In the genomic region with DNA sequence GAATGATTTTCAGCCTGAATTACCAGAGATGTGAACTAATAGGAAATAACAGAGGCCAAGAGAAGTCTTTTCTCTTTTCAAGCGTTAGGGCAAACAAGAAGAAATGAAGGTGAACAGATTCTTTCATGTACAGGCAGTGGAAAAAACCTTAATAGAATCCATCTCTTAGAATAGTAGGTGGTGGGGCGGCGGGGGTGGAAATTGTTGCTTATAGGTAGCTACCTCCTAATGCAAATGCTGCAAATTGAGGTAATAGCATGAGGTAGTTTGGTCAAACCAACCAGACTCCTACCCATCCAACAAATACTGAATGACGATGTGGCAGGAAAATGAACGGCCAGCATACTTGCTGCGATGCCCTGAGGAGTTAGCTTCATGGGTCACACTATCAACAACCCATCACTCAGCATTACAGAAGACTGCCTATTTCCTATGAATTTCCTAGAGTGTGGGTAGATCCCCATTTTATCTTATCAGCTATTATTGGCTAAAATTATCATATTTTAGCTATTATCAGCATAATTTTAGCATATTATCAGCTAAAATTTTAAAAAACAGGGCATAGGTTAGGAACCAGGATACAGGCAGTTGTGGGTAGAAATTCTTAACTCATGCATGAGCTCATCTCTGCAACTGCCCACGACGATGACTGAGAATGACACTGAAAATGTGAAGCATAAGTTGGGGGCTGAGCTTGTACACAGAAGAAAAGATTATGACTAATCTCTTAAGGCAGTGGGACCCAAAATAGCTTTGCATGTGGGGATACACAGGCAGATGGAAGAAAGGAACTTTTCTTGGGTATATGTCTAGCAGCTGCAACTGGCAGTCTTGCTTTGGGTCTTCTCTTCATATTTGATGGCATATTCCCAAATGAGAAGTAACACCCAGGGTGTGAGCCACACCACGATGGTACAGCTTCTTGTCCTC, we compare ENCODE assay signal across 8 cellular contexts.
DNase-seq lines count a peak whose midpoint lies in the region; ATAC-seq and TF ChIP-seq lines count a peak whose summit lies in the region.

No MANE protein-coding gene starts in this region.

- H2AK5ac ChIP-seq in IMR-90 (ENCODE audit: low read depth, low read length), result peak overlapping the region; percentile 97

- no peaks in the 10 kb centered on the region for H3K79me2 ChIP-seq in Karpas-422 (ENCODE audit: low read length)
- no peaks in the 10 kb centered on the region for H3K79me2 ChIP-seq in OCI-LY7 (ENCODE audit: insufficient read depth, low read depth, low read length)

- no peak overlapping the region; the same call in 1 of the 2 replicates for H3K27ac ChIP-seq in IMR-90 (ENCODE audit: insufficient read depth, low read length)
- H3K27ac ChIP-seq in Karpas-422 (ENCODE audit: low read length), result no peak overlapping the region
- no peak overlapping the region for H3K27ac ChIP-seq in OCI-LY7 (ENCODE audit: low read depth, low read length, poor library complexity, severe bottlenecking)

- peak overlapping the region; percentile 73; the same call in 1 of the 2 replicates for H3K18ac ChIP-seq in IMR-90 (ENCODE audit: low read depth, low read length)

- CTCF ChIA-PET in IMR-90 (lab: Yijun Ruan, JAX), result interaction anchor here (0.9 to 2.2 kb wide), 3 partner anchors 10 to 143 kb away, joined by 3 to 10 read pairs (median 3); no protein-coding TSS in a partner anchor
- CTCF ChIA-PET in OCI-LY7 (lab: Charles Lee; ENCODE audit: unreplicated experiment), result interaction anchor here (0.7 to 1.0 kb wide), 2 partner anchors 14 to 38 kb away, joined by 3 read pairs; no protein-coding TSS in a partner anchor

- WGBS in IMR-90 (ENCODE audit: extremely low coverage in 2 of 2, insufficient read length in 1 of 2), 2 experiments, result 0% methylated on average over 2 of the region's 9 CpGs; no CpG with 5 or more reads in 1 of the 2 experiments

- H3K36me3 ChIP-seq in IMR-90 (ENCODE audit: control insufficient read depth, insufficient read depth, low read length) (peaks cover 42% of the 10 kb centered on the region), Karpas-422 (ENCODE audit: insufficient read depth, low read length) (peaks cover 59% of the 10 kb centered on the region), OCI-LY7 (ENCODE audit: insufficient read depth, low read length) (peaks cover 95% of the 10 kb centered on the region)

- H3K9me2 ChIP-seq in Karpas-422 (replicated peaks; ENCODE audit: insufficient read depth, low read length) (no peaks in the 10 kb centered on the region), OCI-LY7 (ENCODE audit: insufficient read depth, low read length) (no peaks in the 10 kb centered on the region)

- intact Hi-C loops in IMR-90 (cut with micrococcal nuclease), result no loop called here
- intact Hi-C loops in OCI-LY7 (cut with micrococcal nuclease; ENCODE audit: unreplicated experiment), result no loop called here

- TF ChIP-seq RAD21 in IMR-90 (IDR thresholded peaks at IDR 0.05; ENCODE audit: low read length), result no peak

- H2BK5ac ChIP-seq in IMR-90 (ENCODE audit: low read depth, low read length, poor library complexity, severe bottlenecking), result peak overlapping the region; percentile 78

- H3K9me3 ChIP-seq in IMR-90 (ENCODE audit: control insufficient read depth, insufficient read depth, low read length), result no peaks in the 10 kb centered on the region
- no peaks in the 10 kb centered on the region for H3K9me3 ChIP-seq in Karpas-422 (ENCODE audit: low read length)
- no peaks in the 10 kb centered on the region for H3K9me3 ChIP-seq in OCI-LY7 (ENCODE audit: low read length)

- H4K91ac ChIP-seq in IMR-90 (ENCODE audit: insufficient read depth, low read depth, low read length), result 0 out of 2 replicates have a peak overlapping the region, but pooled peaks have one; percentile 47

- no peak for TF ChIP-seq CTCF in IMR-90 (conservative IDR thresholded peaks at IDR 0.05; ENCODE audit: low read depth, low read length)
- no peak for TF ChIP-seq CTCF in fibroblast of villous mesenchyme (IDR thresholded peaks at IDR 0.05; ENCODE audit: insufficient read depth, low read depth, low read length)
- TF ChIP-seq CTCF in OCI-LY7 (conservative IDR thresholded peaks at IDR 0.05; ENCODE audit: low read length), result no peak

- peak overlapping the region; percentile 67; the same call in 1 of the 2 replicates for H4K5ac ChIP-seq in IMR-90 (ENCODE audit: low read depth, low read length)

- peak overlapping the region; percentile 81; the same call in 1 of the 2 replicates for H2BK20ac ChIP-seq in IMR-90 (ENCODE audit: low read depth, low read length)

- peak overlapping the region in 1 of 2 experiments; percentile 58; a peak in 2 of 4 replicates for H4K8ac ChIP-seq in IMR-90 (ENCODE audit: low read depth in 2 of 2, low read length in 2 of 2)

- no peak overlapping the region for H3K23ac ChIP-seq in IMR-90 (ENCODE audit: low read depth, low read length)

- peaks cover 18% of the 10 kb centered on the region for H3K9me1 ChIP-seq in IMR-90 (ENCODE audit: insufficient read depth, low read length)

- POLR2A ChIA-PET in IMR-90 (lab: Charles Lee; ENCODE audit: unreplicated experiment) (interaction anchor here (0.6 kb wide), 1 partner anchor 183 kb away, joined by 10 read pairs; no protein-coding TSS in a partner anchor), OCI-LY7 (lab: Charles Lee) (interaction anchor here (0.7 to 2.4 kb wide), 13 partner anchors 9 to 202 kb away, joined by 3 to 13 read pairs (median 3); no protein-coding TSS in a partner anchor)

- dilution Hi-C loops in IMR-90 (cut with HindIII; ENCODE audit: low sequenced_read_pairs, unreplicated experiment), result no loop called here

- in situ Hi-C loops in IMR-90 (cut with MboI; ENCODE audit: low sequenced_read_pairs), result no loop called here

- H3K4me1 ChIP-seq in IMR-90 (ENCODE audit: control insufficient read depth, insufficient read depth, low read length), result peaks cover 14% of the 10 kb centered on the region
- peaks cover under 1% of the 10 kb centered on the region for H3K4me1 ChIP-seq in Karpas-422 (ENCODE audit: low read length)
- H3K4me1 ChIP-seq in OCI-LY7 (ENCODE audit: insufficient read depth, low read length, poor library complexity, severe bottlenecking), result no peaks in the 10 kb centered on the region

- H4K20me1 ChIP-seq in IMR-90 (ENCODE audit: insufficient read depth, low read length) (no peaks in the 10 kb centered on the region), Karpas-422 (ENCODE audit: insufficient read depth, low read depth, low read length) (no peaks in the 10 kb centered on the region), OCI-LY7 (ENCODE audit: insufficient read depth, low read length) (no peaks in the 10 kb centered on the region)

- H3K4me3 ChIP-seq in IMR-90 (ENCODE audit: insufficient read depth, low read depth, low read length), result no peak overlapping the region
- H3K4me3 ChIP-seq in fibroblast of villous mesenchyme (ENCODE audit: low read depth, low read length), result no peak overlapping the region
- H3K4me3 ChIP-seq in Karpas-422 (ENCODE audit: low read length), result no peak overlapping the region
- H3K4me3 ChIP-seq in OCI-LY7 (ENCODE audit: low read depth, low read length, poor library complexity, severe bottlenecking), result no peak overlapping the region

- H3K79me1 ChIP-seq in IMR-90 (ENCODE audit: low read depth in 1 of 2, low read length in 2 of 2), result peaks cover 0 to 34% of the 10 kb centered on the region in 2 experiments; a peak in 3 of 4 replicates

- ATAC-seq in GM21529 (IDR thresholded peaks at IDR 0.05; ENCODE audit: unreplicated experiment) (peak; percentile 96), IMR-90 (ENCODE audit: low read depth) (peak; percentile 91)

- H2BK15ac ChIP-seq in IMR-90 (ENCODE audit: low read depth, low read length), result peak overlapping the region; percentile 96; the same call in 2 of the 3 replicates

- peak overlapping the region; percentile 64 for H3K14ac ChIP-seq in IMR-90 (replicated peaks; ENCODE audit: low read depth, low read length)

- no peak for TF ChIP-seq POLR2A in IMR-90 (IDR thresholded peaks at IDR 0.05; ENCODE audit: low read depth, low read length)

- no peak overlapping the region for H2AFZ ChIP-seq in IMR-90 (replicated peaks; ENCODE audit: low read length, poor library complexity)
- H2AFZ ChIP-seq in Karpas-422 (ENCODE audit: low read length), result no peak overlapping the region
- H2AFZ ChIP-seq in OCI-LY7 (ENCODE audit: low read length), result no peak overlapping the region

- H3K9ac ChIP-seq in IMR-90 (ENCODE audit: low read depth, low read length) (no peak overlapping the region), Karpas-422 (ENCODE audit: low read length) (no peak overlapping the region)

- peak overlapping the region; percentile 31 for H2AK9ac ChIP-seq in IMR-90 (replicated peaks; ENCODE audit: low read depth, low read length, poor library complexity)

- no peak overlapping the region for H3K56ac ChIP-seq in IMR-90 (ENCODE audit: extremely low read depth, insufficient read depth, low read length)

- no peaks in the 10 kb centered on the region for H3K27me3 ChIP-seq in IMR-90 (ENCODE audit: control insufficient read depth, insufficient read depth, low read length)
- H3K27me3 ChIP-seq in Karpas-422 (ENCODE audit: low read length), result no peaks in the 10 kb centered on the region

- BruUV-seq in IMR-90 (replicated peaks; lab: Mats Ljungman, UMichigan) (no TSS peak), OCI-LY7 (replicated peaks; lab: Mats Ljungman, UMichigan) (no TSS peak)

- DNase-seq in GM04504 (ENCODE audit: low read depth) (peak; percentile 62), IMR-90 (peak; percentile 94), fibroblast of villous mesenchyme (ENCODE audit: low read depth) (peak; percentile 56), Karpas-422 (no peak), NCI-H146 (lab: John Stamatoyannopoulos, UW) (no peak), OCI-LY7 (ENCODE audit: low spot score) (no peak), SHP77 treated with DMSO at 0.1 percent for 48 hours (lab: John Stamatoyannopoulos, UW) (no peak)

- peak overlapping the region; percentile 75 for H3K4ac ChIP-seq in IMR-90 (ENCODE audit: low read depth, low read length)

- peak overlapping the region; percentile 64; the same call in 1 of the 2 replicates for H3K4me2 ChIP-seq in IMR-90 (ENCODE audit: low read depth, low read length)
- H3K4me2 ChIP-seq in Karpas-422 (ENCODE audit: low read depth, low read length, poor library complexity, severe bottlenecking), result no peak overlapping the region
- H3K4me2 ChIP-seq in OCI-LY7 (ENCODE audit: low read length), result no peak overlapping the region

- H2BK120ac ChIP-seq in IMR-90 (ENCODE audit: low read depth, low read length), result peak overlapping the region; percentile 72

TF ChIP-seq in IMR-90, 13 proteins besides CTCF, POLR2A, EP300 and RAD21 (continues in another document):
- TF ChIP-seq SMC3 (IDR thresholded peaks at IDR 0.05; ENCODE audit: low read depth, low read length) (no peak), MAZ (IDR thresholded peaks at IDR 0.05; ENCODE audit: borderline replicate concordance, low read depth, low read length) (no peak), CEBPB (IDR thresholded peaks at IDR 0.05; ENCODE audit: low read depth, low read length) (peak; percentile 30; the same call in 1 of the 2 replicates), USF2 (IDR thresholded peaks at IDR 0.05; ENCODE audit: low read depth, low read length) (no peak)

Comparison
In these comparisons a context has a peak if more than half of its experiments do, and no peak if none do; other contexts are left out.
1. DNase-seq: peak in GM04504 (single experiment), IMR-90 (single experiment) and fibroblast of villous mesenchyme (single experiment); none in Karpas-422 (single experiment), NCI-H146 (single experiment), OCI-LY7 (single experiment) and SHP77 treated with DMSO at 0.1 percent for 48 hours (single experiment).